In genomic region chr16:1506494-1507213, GRCh38 we compare ENCODE assay signal across 22 cellular contexts. TPM values are rescaled to one million over a fixed set of nuclear protein-coding genes. Genes with fewer than 3 reads are reported as not detected.
A peak's percentile ranks its signal among the peaks of the same experiment; 100 is the strongest.
DNase-seq lines count a peak whose midpoint lies in the region; ATAC-seq and TF ChIP-seq lines count a peak whose summit lies in the region.
"Had no signal": no experiment of that assay in that cellular context is flagged by ENCODE, and none has a peak within 500 bp of the region (broad histone marks: within the 10 kb centered on the region; RNA-seq: fewer than 3 reads in every experiment).

No MANE protein-coding gene starts in this region.

- no peaks in the 10 kb centered on the region for H3K9me3 ChIP-seq in mesenchymal stem cell (ENCODE audit: control insufficient read depth, low read length)
- no peaks in the 10 kb centered on the region for H3K9me3 ChIP-seq in HAP-1
- H3K9me3 ChIP-seq: A549; BE2C; BLaER1 treated with 17β-estradiol and CSF1 and Interleukin-3, amounts not matched to agents 10 nM and 100 nM had no signal

- no peak overlapping the region for H3K27ac ChIP-seq in mesenchymal stem cell (ENCODE audit: low read length, poor library complexity, severe bottlenecking)
- H3K27ac ChIP-seq: A549; BLaER1 treated with 17β-estradiol and CSF1 and Interleukin-3, amounts not matched to agents 10 nM and 100 nM had no signal

- no peak overlapping the region for H3K23ac ChIP-seq in mesenchymal stem cell (ENCODE audit: low read length in 2 of 2)

- H2BK120ac ChIP-seq in mesenchymal stem cell (ENCODE audit: low read depth, low read length): no peak overlapping the region

- no peak overlapping the region for H3K4me3 Mint-ChIP-seq in WTC11
- H3K4me3 Mint-ChIP-seq: CD14-positive monocyte; CD4-positive, alpha-beta T cell; CD8-positive, alpha-beta memory T cell had no signal

- H4K91ac ChIP-seq in mesenchymal stem cell (ENCODE audit: low read length): peak overlapping the region; percentile 11

- H3K9ac ChIP-seq in mesenchymal stem cell (ENCODE audit: low read length): no peak overlapping the region
- H3K9ac ChIP-seq: BLaER1 treated with 17β-estradiol and CSF1 and Interleukin-3, amounts not matched to agents 10 nM and 100 nM had no signal

- peaks cover 15% of the 10 kb centered on the region for H3K79me1 ChIP-seq in mesenchymal stem cell (replicated peaks; ENCODE audit: low read length, poor library complexity, severe bottlenecking)

- WGBS in mesenchymal stem cell: 96% methylated on average over 37 of the region's 37 CpGs

- H3K4me2 ChIP-seq in mesenchymal stem cell (ENCODE audit: low read length, poor library complexity, severe bottlenecking): no peak overlapping the region
- H3K4me2 ChIP-seq: A549; BLaER1 treated with 17β-estradiol and CSF1 and Interleukin-3, amounts not matched to agents 10 nM and 100 nM had no signal

- no peaks in the 10 kb centered on the region for H3K9me3 Mint-ChIP-seq in WTC11
- H3K9me3 Mint-ChIP-seq: CD4-positive, alpha-beta T cell; CD8-positive, alpha-beta memory T cell had no signal

- H3K27me3 Mint-ChIP-seq in WTC11 (ENCODE audit: low read depth): no peaks in the 10 kb centered on the region
- H3K27me3 Mint-ChIP-seq: CD4-positive, alpha-beta T cell; CD8-positive, alpha-beta memory T cell had no signal

- H3K4me1 Mint-ChIP-seq in WTC11: no peaks in the 10 kb centered on the region
- H3K4me1 Mint-ChIP-seq: CD14-positive monocyte; CD8-positive, alpha-beta memory T cell had no signal

- H2BK15ac ChIP-seq in mesenchymal stem cell (ENCODE audit: low read depth, poor library complexity, severe bottlenecking): no peak overlapping the region

- H3K27me3 ChIP-seq in mesenchymal stem cell (ENCODE audit: control insufficient read depth in 1 of 2, insufficient read depth in 1 of 2, low read length in 2 of 2): no peaks in the 10 kb centered on the region
- H3K27me3 ChIP-seq in HAP-1 (ENCODE audit: low read depth): no peaks in the 10 kb centered on the region
- H3K27me3 ChIP-seq: BE2C; BLaER1 treated with 17β-estradiol and CSF1 and Interleukin-3, amounts not matched to agents 10 nM and 100 nM had no signal

- H3K4me3 ChIP-seq in mesenchymal stem cell (ENCODE audit: insufficient read depth in 1 of 2, low read depth in 1 of 2, low read length in 2 of 2): no peak overlapping the region
- H3K4me3 ChIP-seq in HAP-1: no peak overlapping the region
- H3K4me3 ChIP-seq: A549; BLaER1 treated with 17β-estradiol and CSF1 and Interleukin-3, amounts not matched to agents 10 nM and 100 nM had no signal

- in situ Hi-C loops in G401 (cut with HindIII; ENCODE audit: low sequenced_read_pairs): no loop called here
- in situ Hi-C loops in HAP-1 (cut with MboI; ENCODE audit: low sequenced_read_pairs): no loop called here

- H2BK12ac ChIP-seq in mesenchymal stem cell (ENCODE audit: low read length in 2 of 2): no peak overlapping the region

- POLR2A ChIA-PET in WTC11 (lab: Charles Lee): no interaction called here

- no peak for TF ChIP-seq CTCF in WTC11 (IDR thresholded peaks at IDR 0.05)

- peak; percentile 60 for DNase-seq in G401 (ENCODE audit: low spot score)
- no peak for DNase-seq in WTC11 (ENCODE audit: low spot score)
- DNase-seq in cerebellum (ENCODE audit: low spot score): peak; percentile 58
- DNase-seq in mesenchymal stem cell: no peak
- no peak for DNase-seq in HAP-1 (ENCODE audit: low spot score in 2 of 2)
- DNase-seq in NCI-H2196 treated with DMSO at 0.1 percent for 48 hours (lab: John Stamatoyannopoulos, UW; ENCODE audit: unreplicated experiment): no peak
- no peak for DNase-seq in SK-N-DZ (ENCODE audit: low spot score)
- DNase-seq: 8988T; ACHN; AML-193; BE2C; CD4-positive, alpha-beta T cell; CD8-positive, alpha-beta memory T cell; DMS 273 treated with DMSO at 0.1 percent for 48 hours; DMS79; EL; GF-D8; GOT3; HCEC 1CT had no signal

- no peak overlapping the region for H4K8ac ChIP-seq in mesenchymal stem cell (ENCODE audit: low read length)

- no peak overlapping the region for H3K27ac Mint-ChIP-seq in WTC11
- H3K27ac Mint-ChIP-seq: CD4-positive, alpha-beta T cell; CD8-positive, alpha-beta memory T cell had no signal

- ATAC-seq in WTC11: 0 out of 2 replicates have a peak, but pooled peaks have one; percentile 9
- ATAC-seq: A549 had no signal

- H3K36me3 ChIP-seq in mesenchymal stem cell (ENCODE audit: control insufficient read depth in 1 of 2, insufficient read depth in 2 of 2, low read depth in 1 of 2, low read length in 2 of 2) (peaks cover 36 to 90% of the 10 kb centered on the region in 2 experiments), HAP-1 (replicated peaks) (peaks cover 49% of the 10 kb centered on the region)

- no peak overlapping the region for H3K14ac ChIP-seq in mesenchymal stem cell (ENCODE audit: low read length in 2 of 2)

- H3K4me1 ChIP-seq in mesenchymal stem cell (ENCODE audit: control insufficient read depth, insufficient read depth, low read depth, low read length) (peaks cover 2% of the 10 kb centered on the region), HAP-1 (no peaks in the 10 kb centered on the region)
- H3K4me1 ChIP-seq: A549 had no signal

- H2BK5ac ChIP-seq in mesenchymal stem cell (ENCODE audit: low read depth, low read length, poor library complexity, severe bottlenecking): no peak overlapping the region

- peaks cover 17% of the 10 kb centered on the region for H3K36me3 Mint-ChIP-seq in WTC11

- CTCF ChIA-PET in WTC11 (lab: Charles Lee): interaction anchor here (0.8 kb wide), 1 partner anchor 258 kb away, joined by 3 read pairs; no protein-coding TSS in a partner anchor

- H2AFZ ChIP-seq in mesenchymal stem cell (ENCODE audit: low read depth, low read length): no peak overlapping the region

- H3K4ac ChIP-seq in mesenchymal stem cell (ENCODE audit: low read depth in 1 of 2, low read length in 2 of 2): no peak overlapping the region

- no peak overlapping the region for H3K18ac ChIP-seq in mesenchymal stem cell (ENCODE audit: low read depth in 1 of 2, low read length in 2 of 2)

- H2AK5ac ChIP-seq in mesenchymal stem cell (ENCODE audit: low read length, severe bottlenecking): no peak overlapping the region

TF ChIP-seq in WTC11, 78 proteins besides CTCF, POLR2A, EP300 and RAD21 (continues in another document):
- TF ChIP-seq PRDM15 (CRISPR knock-in tag; IDR thresholded peaks at IDR 0.05) (no peak), GRHL2 (CRISPR knock-in tag; IDR thresholded peaks at IDR 0.05; ENCODE audit: insufficient replicate concordance, severe bottlenecking) (no peak), ELF4 (CRISPR knock-in tag; IDR thresholded peaks at IDR 0.05; ENCODE audit: low read depth) (no peak), MYBL2 (CRISPR knock-in tag; IDR thresholded peaks at IDR 0.05) (no peak), EMX1 (CRISPR knock-in tag; IDR thresholded peaks at IDR 0.05) (no peak), TP53 (CRISPR knock-in tag; IDR thresholded peaks at IDR 0.05) (no peak)

RNA-seq across cellular contexts. Expression of gene TELO2, which starts 13.5 kb away (rescaled TPM):
- 86.9 and 97.8 TPM in 2 replicates for total RNA-seq in G401 (2014; rRNA removed; shearing (Covaris generic))
- total RNA-seq in WTC11 (2021) (67.8 to 86.7 TPM (median 71.6 TPM) in 3 replicates), cerebellum (17.7 TPM)
- 10.0 TPM for polyA plus RNA-seq in mesenchymal stem cell (2013, experiment 1 of 2)
- 10.2 TPM for polyA plus RNA-seq in mesenchymal stem cell (2013, experiment 2 of 2)
- 35.5 and 36.4 TPM in 2 replicates for polyA plus RNA-seq in SK-N-DZ (2014; cell fraction: cytosol; rRNA removed)
- 165 and 184 TPM in 2 replicates for polyA plus RNA-seq in SK-N-DZ (2014; cell fraction: nucleus; rRNA removed)

RNA-seq across cellular contexts. Expression of gene PTX4, which starts 17.9 kb away (rescaled TPM):
- total RNA-seq in G401 (2014; rRNA removed; shearing (Covaris generic)): 0.61 TPM in 1 of 2 replicates, not detected in the other
- total RNA-seq in WTC11 (2021): 0.16 to 0.26 TPM (median 0.18 TPM) in 3 replicates
- not detected for total RNA-seq in cerebellum
- polyA plus RNA-seq in mesenchymal stem cell (2013, experiment 1 of 2): not detected
- not detected for polyA plus RNA-seq in mesenchymal stem cell (2013, experiment 2 of 2)
- not detected in 2 replicates for polyA plus RNA-seq in SK-N-DZ (2014; cell fraction: cytosol; rRNA removed)
- not detected in 2 replicates for polyA plus RNA-seq in SK-N-DZ (2014; cell fraction: nucleus; rRNA removed)
- total RNA-seq: CD4-positive, alpha-beta T cell; CD8-positive, alpha-beta memory T cell had no signal
- polyA plus RNA-seq: A549; CD14-positive monocyte; CD8-positive, alpha-beta memory T cell had no signal

RNA-seq across cellular contexts. Expression of gene TMEM204, which starts 26.8 kb away (rescaled TPM):
- not detected in 2 replicates for total RNA-seq in G401 (2014; rRNA removed; shearing (Covaris generic))
- 0.18 to 0.35 TPM (median 0.30 TPM) in 3 replicates for total RNA-seq in WTC11 (2021)
- total RNA-seq in cerebellum: 3.3 TPM
- polyA plus RNA-seq in mesenchymal stem cell (2013, experiment 1 of 2): 12.5 TPM
- 13.0 TPM for polyA plus RNA-seq in mesenchymal stem cell (2013, experiment 2 of 2)
- not detected in 2 replicates for polyA plus RNA-seq in SK-N-DZ (2014; cell fraction: cytosol; rRNA removed)
- not detected in 2 replicates for polyA plus RNA-seq in SK-N-DZ (2014; cell fraction: nucleus; rRNA removed)
- polyA plus RNA-seq: A549 had no signal

RNA-seq across cellular contexts. Expression of gene CLCN7, which starts 31.8 kb away (rescaled TPM):
- 195 and 203 TPM in 2 replicates for total RNA-seq in G401 (2014; rRNA removed; shearing (Covaris generic))
- total RNA-seq in WTC11 (2021) (80.6 to 94.1 TPM (median 90.0 TPM) in 3 replicates), cerebellum (37.5 TPM)
- polyA plus RNA-seq in mesenchymal stem cell (2013, experiment 1 of 2): 91.3 TPM
- 88.2 TPM for polyA plus RNA-seq in mesenchymal stem cell (2013, experiment 2 of 2)
- 47.2 and 67.5 TPM in 2 replicates for polyA plus RNA-seq in SK-N-DZ (2014; cell fraction: cytosol; rRNA removed)
- 328 and 374 TPM in 2 replicates for polyA plus RNA-seq in SK-N-DZ (2014; cell fraction: nucleus; rRNA removed)

Comparison
In these comparisons a context has a peak if more than half of its experiments do, and no peak if none do; other contexts are left out.
1. DNase-seq: peak in G401 (single experiment) and cerebellum (single experiment); none in WTC11 (single experiment), mesenchymal stem cell (single experiment), HAP-1 (0 of 2), NCI-H2196 treated with DMSO at 0.1 percent for 48 hours (single experiment) and SK-N-DZ (single experiment).